26 cellular contexts compared by ENCODE assay signal in the genomic region with DNA sequence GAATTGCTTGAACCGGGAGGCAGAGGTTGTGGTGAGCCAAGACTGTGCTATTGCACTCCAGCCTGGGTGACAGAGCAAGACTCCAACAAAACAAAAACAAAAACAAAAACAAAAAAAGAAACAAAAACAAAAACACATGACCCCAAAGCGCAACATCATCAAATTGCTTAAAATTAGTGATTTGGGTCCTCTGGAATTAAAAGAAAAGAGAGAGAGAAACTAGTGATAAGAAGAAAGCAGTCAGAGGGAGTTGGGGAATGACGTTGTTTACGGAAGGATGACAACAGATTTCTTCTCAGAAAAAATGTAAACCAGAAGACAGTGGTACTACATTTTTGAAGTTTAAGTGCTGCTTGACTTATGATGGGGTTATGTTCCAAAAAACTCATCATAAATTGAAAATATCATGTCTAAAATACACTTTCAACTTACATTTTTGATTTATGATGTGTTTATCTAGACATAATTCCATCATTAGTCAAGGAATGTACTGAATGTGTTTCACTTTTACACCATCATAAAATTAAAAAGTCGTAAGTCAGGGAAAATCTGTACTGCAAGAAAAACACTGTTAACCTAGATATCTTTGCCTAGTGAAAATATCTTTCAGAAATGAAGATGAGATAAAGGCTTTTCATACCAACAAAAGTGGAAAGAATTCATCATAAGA.
"Had no signal": no experiment of that assay in that cellular context is flagged by ENCODE, and none has a peak within 500 bp of the region (broad histone marks: within the 10 kb centered on the region; RNA-seq: fewer than 3 reads in every experiment).

No MANE protein-coding gene starts in this region.

- H3K27ac ChIP-seq: body of pancreas, breast epithelium, Peyer's patch, SJSA1 had no signal

- H3K4me3 ChIP-seq: body of pancreas, breast epithelium, Peyer's patch, SJSA1 had no signal

- H3K27me3 ChIP-seq: body of pancreas, breast epithelium, Peyer's patch, SJSA1 had no signal

- H3K4me1 ChIP-seq: body of pancreas, breast epithelium, Peyer's patch, SJSA1 had no signal

- ATAC-seq: activated T-cell treated with anti-CD3 and anti-CD28 coated beads, Interleukin-2, amount 50 U/mL, for 4 hours; body of pancreas; PC-3 had no signal

- H3K9ac ChIP-seq: SK-N-SH had no signal

- H3K9me3 ChIP-seq: SJSA1 had no signal

- DNase-seq: activated B cell treated with CpG ODN at 0.5 μM for 24 hours; activated CD4-positive, alpha-beta memory T cell treated with anti-CD3 and anti-CD28 coated beads for 36 hours; activated CD4-positive, alpha-beta T cell treated with anti-CD3 and anti-CD28 coated beads for 4 hours; activated CD4-positive, alpha-beta T cell treated with anti-CD3 and anti-CD28 coated beads, Interleukin-2, amount 50 U/mL, for 1 hour; activated CD4-positive, CD25-positive, alpha-beta regulatory T cell treated with anti-CD3 and anti-CD28 coated beads, Interleukin-2, amount 50 U/mL, for 72 hours; activated CD8-positive, alpha-beta memory T cell treated with anti-CD3 and anti-CD28 coated beads, Interleukin-2, amount 50 U/mL, for 4 hours; activated naive CD8-positive, alpha-beta T cell treated with anti-CD3 and anti-CD28 coated beads, Interleukin-2, amount 10 ng/mL, durations not matched to agents 7 days and 5 days; activated T-cell treated with anti-CD3 and anti-CD28 coated beads for 4 hours; activated T-cell treated with anti-CD3 and anti-CD28 coated beads, Interleukin-2, amount 50 U/mL, for 4 hours; body of pancreas; NCI-H1105; NCI-H1417 treated with DMSO at 0.1 percent for 48 hours; NCI-H187 treated with DMSO at 0.1 percent for 48 hours; NCI-H2081; NCI-H345; NCI-H526; NCI-H748 treated with DMSO at 0.1 percent for 48 hours; NK-92 treated with Interleukin-12 subunit alpha and Interleukin-12 subunit beta, amount 100 ng/mL, for 24 hours; PC-3; Peyer's patch; RPMI8226; SHP77 treated with DMSO at 0.1 percent for 48 hours; SK-N-SH had no signal

- H3K4me2 ChIP-seq: SK-N-SH had no signal

- H3K36me3 ChIP-seq: breast epithelium, Peyer's patch, SJSA1 had no signal

- FAIRE-seq: astrocyte had no signal
